Comparison of ENCODE assay signal across 23 cellular contexts in genomic region chr5:108459661-108460170, GRCh38.
"Had no signal": no experiment of that assay in that cellular context is flagged by ENCODE, and none has a peak within 500 bp of the region (broad histone marks: within the 10 kb centered on the region; RNA-seq: fewer than 3 reads in every experiment).

No MANE protein-coding gene starts in this region.

- H3K27me3 ChIP-seq: ascending aorta, foreskin keratinocyte, thyroid gland had no signal

- H3K4me3 Mint-ChIP-seq: activated B cell treated with CpG ODN at 0.5 μM for 24 hours; activated CD4-positive, alpha-beta T cell treated with anti-CD3 and anti-CD28 coated beads for 36 hours; activated T-cell treated with anti-CD3 and anti-CD28 coated beads, Interleukin-2, amount 50 U/mL, for 24 hours; activated T-helper 17 cell treated with anti-CD3 and anti-CD28 coated beads, Interleukin-2, amount 50 U/mL, for 72 hours; nephron progenitor cell had no signal

- H3K4me1 ChIP-seq: ascending aorta, spleen, thyroid gland had no signal

- ATAC-seq: activated CD4-positive, alpha-beta T cell treated with anti-CD3 and anti-CD28 coated beads for 36 hours; activated naive CD4-positive, alpha-beta T cell treated with anti-CD3 and anti-CD28 coated beads, Interleukin-2, amount 50 U/mL, for 72 hours; activated T-helper 17 cell treated with anti-CD3 and anti-CD28 coated beads, Interleukin-2, amount 50 U/mL, for 72 hours; foreskin keratinocyte; left ventricle myocardium superior; mucosa of descending colon had no signal

- H3K4me3 ChIP-seq: ascending aorta, mucosa of descending colon, spleen, thyroid gland had no signal

- H3K27ac Mint-ChIP-seq: activated B cell treated with CpG ODN at 0.5 μM for 24 hours; activated CD4-positive, alpha-beta T cell treated with anti-CD3 and anti-CD28 coated beads for 36 hours; activated naive CD4-positive, alpha-beta T cell treated with anti-CD3 and anti-CD28 coated beads, Interleukin-2, amount 50 U/mL, for 72 hours; activated T-cell treated with anti-CD3 and anti-CD28 coated beads, Interleukin-2, amount 50 U/mL, for 24 hours; activated T-helper 17 cell treated with anti-CD3 and anti-CD28 coated beads, Interleukin-2, amount 50 U/mL, for 72 hours; nephron progenitor cell had no signal

- DNase-seq: activated B cell treated with CpG ODN at 0.5 μM for 24 hours; activated CD4-positive, alpha-beta T cell treated with anti-CD3 and anti-CD28 coated beads for 36 hours; activated CD4-positive, alpha-beta T cell treated with anti-CD3 and anti-CD28 coated beads, Interleukin-2, amount 50 U/mL, for 4 hours; activated CD8-positive, alpha-beta memory T cell treated with anti-CD3 and anti-CD28 coated beads for 24 hours; activated CD8-positive, alpha-beta memory T cell treated with anti-CD3 and anti-CD28 coated beads, Interleukin-2, amount 50 U/mL, for 4 hours; activated T-cell treated with anti-CD3 and anti-CD28 coated beads, Interleukin-2, amount 50 U/mL, for 24 hours; central memory CD4-positive, alpha-beta T cell; effector memory CD4-positive, alpha-beta T cell; foreskin keratinocyte; hippocampal formation; left ventricle myocardium superior; mammary epithelial cell; mucosa of descending colon; nephron progenitor cell; occipital lobe; spleen; stimulated activated CD4-positive, alpha-beta T cell treated with anti-CD3 and anti-CD28 coated beads, Interleukin-4, amount 100 ng/mL, for 1 hour; stimulated activated naive CD4-positive, alpha-beta T cell; T-helper 9 cell; thyroid gland had no signal

- H3K9me3 ChIP-seq: ascending aorta, mucosa of descending colon, thyroid gland had no signal

- H3K36me3 ChIP-seq: ascending aorta, spleen, thyroid gland had no signal

- H3K27ac ChIP-seq: ascending aorta, foreskin keratinocyte, spleen, thyroid gland had no signal

- H3K4me1 Mint-ChIP-seq: activated CD4-positive, alpha-beta T cell treated with anti-CD3 and anti-CD28 coated beads for 36 hours; activated T-helper 17 cell treated with anti-CD3 and anti-CD28 coated beads, Interleukin-2, amount 50 U/mL, for 72 hours; nephron progenitor cell had no signal
